In the genomic region with DNA sequence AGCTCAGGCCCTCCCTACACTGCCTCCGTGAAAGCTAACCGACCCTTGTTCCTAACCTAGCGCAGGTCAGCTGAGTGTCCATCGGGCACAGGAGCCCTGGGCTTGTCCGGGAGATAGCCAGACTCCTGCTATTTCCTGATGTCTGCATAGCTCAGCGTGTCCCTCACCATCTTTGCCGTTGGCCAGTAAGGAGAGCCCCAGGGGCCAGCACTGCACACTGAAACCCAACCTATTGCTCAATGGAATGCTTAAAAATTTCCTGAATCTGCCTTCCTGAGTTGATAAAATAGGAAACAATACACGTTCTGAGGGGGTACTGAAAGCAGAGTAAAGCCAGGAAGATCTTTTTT, we compare ENCODE assay signal across 10 cellular contexts. TPM values are rescaled to one million over a fixed set of nuclear protein-coding genes. Genes with fewer than 3 reads are reported as not detected.
A peak's percentile ranks its signal among the peaks of the same experiment; 100 is the strongest.
DNase-seq lines count a peak whose midpoint lies in the region; ATAC-seq and TF ChIP-seq lines count a peak whose summit lies in the region.
"Had no signal": no experiment of that assay in that cellular context is flagged by ENCODE, and none has a peak within 500 bp of the region (broad histone marks: within the 10 kb centered on the region; RNA-seq: fewer than 3 reads in every experiment).

No MANE protein-coding gene starts in this region.

- peaks cover 66% of the 10 kb centered on the region for H3K79me2 ChIP-seq in OCI-LY1 (ENCODE audit: insufficient read depth, low read length)

- H3K36me3 Mint-ChIP-seq in CD4-positive, alpha-beta T cell (ENCODE audit: low read depth): peaks cover 70% of the 10 kb centered on the region
- peaks cover 4% of the 10 kb centered on the region for H3K36me3 Mint-ChIP-seq in natural killer cell treated with Interleukin-12 subunit alpha and Interleukin-12 subunit beta and Interleukin-15 and Interleukin-18, amount 100 ng/mL, for 72 hours

- H4K20me1 ChIP-seq in OCI-LY1 (ENCODE audit: insufficient read depth, low read length): no peaks in the 10 kb centered on the region

- peak overlapping the region; percentile 96 for H3K4me3 Mint-ChIP-seq in CD4-positive, alpha-beta T cell
- peak overlapping the region; percentile 98 for H3K4me3 Mint-ChIP-seq in natural killer cell treated with Interleukin-12 subunit alpha and Interleukin-12 subunit beta and Interleukin-15 and Interleukin-18, amount 100 ng/mL, for 72 hours

- no peaks in the 10 kb centered on the region for H3K27me3 Mint-ChIP-seq in CD4-positive, alpha-beta T cell
- H3K27me3 Mint-ChIP-seq in natural killer cell treated with Interleukin-12 subunit alpha and Interleukin-12 subunit beta and Interleukin-15 and Interleukin-18, amount 100 ng/mL, for 72 hours: no peaks in the 10 kb centered on the region

- no peak overlapping the region for H2AFZ ChIP-seq in OCI-LY1 (ENCODE audit: low read length)

- H3K9me3 Mint-ChIP-seq in CD4-positive, alpha-beta T cell: no peaks in the 10 kb centered on the region
- no peaks in the 10 kb centered on the region for H3K9me3 Mint-ChIP-seq in natural killer cell treated with Interleukin-12 subunit alpha and Interleukin-12 subunit beta and Interleukin-15 and Interleukin-18, amount 100 ng/mL, for 72 hours

- H3K4me1 ChIP-seq in OCI-LY1 (ENCODE audit: insufficient read depth, low read length, severe bottlenecking): peaks cover 79% of the 10 kb centered on the region

- DNase-seq in CD4-positive, alpha-beta T cell: no peak
- DNase-seq in choroid plexus epithelial cell (ENCODE audit: low read depth) (peak; percentile 72), WERI-Rb-1 (no peak)
- no peak for DNase-seq in natural killer cell treated with Interleukin-12 subunit alpha and Interleukin-12 subunit beta and Interleukin-15 and Interleukin-18, amount 100 ng/mL, for 72 hours (ENCODE audit: low spot score)
- no peak for DNase-seq in activated CD4-positive, CD25-positive, alpha-beta regulatory T cell treated with anti-CD3 and anti-CD28 coated beads, Interleukin-2, amount 50 U/mL, for 72 hours
- DNase-seq: NCI-H1436 treated with DMSO at 0.1 percent for 48 hours had no signal

- peak overlapping the region; percentile 93 for H3K27ac ChIP-seq in CD4-positive, alpha-beta T cell (ENCODE audit: low read depth, low read length)
- H3K27ac ChIP-seq in OCI-LY1 (ENCODE audit: low read depth, low read length, poor library complexity, severe bottlenecking): no peak overlapping the region
- no peak overlapping the region for H3K27ac ChIP-seq in WERI-Rb-1
- H3K27ac ChIP-seq: cardiac muscle cell had no signal

- H3K4me1 Mint-ChIP-seq in CD4-positive, alpha-beta T cell (ENCODE audit: low read depth): peaks cover 91% of the 10 kb centered on the region
- H3K4me1 Mint-ChIP-seq in natural killer cell treated with Interleukin-12 subunit alpha and Interleukin-12 subunit beta and Interleukin-15 and Interleukin-18, amount 100 ng/mL, for 72 hours (ENCODE audit: low read depth in 2 of 2): peaks cover 84 to 97% of the 10 kb centered on the region in 2 donors

- H3F3A ChIP-seq in OCI-LY1 (ENCODE audit: insufficient read depth, low read length): no peaks in the 10 kb centered on the region; the same call in 1 of the 2 replicates

- H3K4me3 ChIP-seq in OCI-LY1 (ENCODE audit: low read depth, low read length, poor library complexity, severe bottlenecking): peak overlapping the region; percentile 74
- H3K4me3 ChIP-seq in choroid plexus epithelial cell (ENCODE audit: low read depth, low read length): peak overlapping the region; percentile 63
- no peak overlapping the region for H3K4me3 ChIP-seq in WERI-Rb-1 (ENCODE audit: low read depth, low read length)
- H3K4me3 ChIP-seq: cardiac muscle cell had no signal

- peak overlapping the region; percentile 97 for H3K27ac Mint-ChIP-seq in CD4-positive, alpha-beta T cell
- H3K27ac Mint-ChIP-seq in natural killer cell treated with Interleukin-12 subunit alpha and Interleukin-12 subunit beta and Interleukin-15 and Interleukin-18, amount 100 ng/mL, for 72 hours: peak overlapping the region; percentile 95

- CTCF ChIA-PET in CD4-positive, alpha-beta T cell (lab: Charles Lee): interaction anchor here (1.0 to 3.0 kb wide), 13 partner anchors 18 to 353 kb away, joined by 3 to 30 read pairs (median 3); no protein-coding TSS in a partner anchor

- H3K4me2 ChIP-seq in OCI-LY1 (ENCODE audit: low read length): peak overlapping the region; percentile 85

- no peaks in the 10 kb centered on the region for H3K27me3 ChIP-seq in CD4-positive, alpha-beta T cell (ENCODE audit: control insufficient read depth, insufficient read depth, low read length)
- H3K27me3 ChIP-seq in OCI-LY1 (ENCODE audit: insufficient read depth, low read length): no peaks in the 10 kb centered on the region
- H3K27me3 ChIP-seq in WERI-Rb-1 (ENCODE audit: insufficient read depth, low read depth, severe bottlenecking): peaks cover 96% of the 10 kb centered on the region

- peak overlapping the region; percentile 79 for H3K9ac ChIP-seq in OCI-LY1 (ENCODE audit: low read length)

- intact Hi-C loops in CD4-positive, alpha-beta T cell (cut with DNase I, micrococcal nuclease): loop anchor here (1.0 to 5.0 kb wide), 6 partner anchors 35 to 180 kb away; no protein-coding TSS in a partner anchor

- ATAC-seq in CD4-positive, alpha-beta T cell (ENCODE audit: poor library complexity): no peak
- ATAC-seq in natural killer cell treated with Interleukin-12 subunit alpha and Interleukin-12 subunit beta and Interleukin-15 and Interleukin-18, amount 100 ng/mL, for 72 hours: no peak
- ATAC-seq in GM19467 (IDR thresholded peaks at IDR 0.05; ENCODE audit: unreplicated experiment): no peak
- no peak for ATAC-seq in HG03460 (IDR thresholded peaks at IDR 0.05; ENCODE audit: unreplicated experiment)

- peaks cover 38% of the 10 kb centered on the region for H3K36me3 ChIP-seq in OCI-LY1 (ENCODE audit: insufficient read depth, low read length)
- H3K36me3 ChIP-seq in WERI-Rb-1: no peaks in the 10 kb centered on the region
- H3K36me3 ChIP-seq: cardiac muscle cell had no signal

- TF ChIP-seq CTCF in CD4-positive, alpha-beta T cell (IDR thresholded peaks at IDR 0.05): no peak
- TF ChIP-seq CTCF in OCI-LY1 (IDR thresholded peaks at IDR 0.05; ENCODE audit: low read length) (no peak), choroid plexus epithelial cell (conservative IDR thresholded peaks at IDR 0.05; ENCODE audit: low read depth, low read length) (peak; percentile 8), WERI-Rb-1 (IDR thresholded peaks at IDR 0.05; ENCODE audit: low read depth, low read length) (no peak)

- H3K9me2 ChIP-seq in OCI-LY1 (ENCODE audit: low read depth, low read length): no peaks in the 10 kb centered on the region

- no peaks in the 10 kb centered on the region for H3K9me3 ChIP-seq in CD4-positive, alpha-beta T cell (ENCODE audit: control insufficient read depth, low read length)
- H3K9me3 ChIP-seq in OCI-LY1 (ENCODE audit: low read length): no peaks in the 10 kb centered on the region
- H3K9me3 ChIP-seq in WERI-Rb-1 (ENCODE audit: severe bottlenecking): peaks cover 7% of the 10 kb centered on the region

- POLR2A ChIA-PET in CD4-positive, alpha-beta T cell (lab: Charles Lee): interaction anchor here (0.7 to 11.6 kb wide), 25 partner anchors 9 to 1127 kb away, joined by 3 to 227 read pairs (median 4); no protein-coding TSS in a partner anchor

RNA-seq across cellular contexts. Expression of gene RUNX1, which starts 2.2 kb away (rescaled TPM):
- total RNA-seq in CD4-positive, alpha-beta T cell: 10 to 100 TPM; 71.7 to 74.3 TPM
- 100 to 1,000 TPM in 1 of 2 donors, 10 to 100 TPM in 1; 67.8 to 121 TPM for total RNA-seq in natural killer cell treated with Interleukin-12 subunit alpha and Interleukin-12 subunit beta and Interleukin-15 and Interleukin-18, amount 100 ng/mL, for 72 hours
